Comparison of ENCODE assay signal across 10 cellular contexts in genomic region chr13:46995874-46996273, GRCh38.
A peak's percentile ranks its signal among the peaks of the same experiment; 100 is the strongest.
DNase-seq lines count a peak whose midpoint lies in the region; ATAC-seq and TF ChIP-seq lines count a peak whose summit lies in the region.
"Had no signal": no experiment of that assay in that cellular context is flagged by ENCODE, and none has a peak within 500 bp of the region (broad histone marks: within the 10 kb centered on the region; RNA-seq: fewer than 3 reads in every experiment).

No MANE protein-coding gene starts in this region.

- no peaks in the 10 kb centered on the region for H3K36me3 ChIP-seq in GM06990 (ENCODE audit: control insufficient read depth, insufficient read depth, low read length)
- no peaks in the 10 kb centered on the region for H3K36me3 ChIP-seq in mesendoderm (ENCODE audit: control insufficient read depth, insufficient read depth, low read length)

- H3K79me2 ChIP-seq in mesendoderm (ENCODE audit: control insufficient read depth, insufficient read depth, low read length), result no peaks in the 10 kb centered on the region

- no peak overlapping the region for H3K23ac ChIP-seq in mesendoderm (ENCODE audit: low read length)

- no peak overlapping the region for H2BK120ac ChIP-seq in mesendoderm (ENCODE audit: low read depth, low read length)

- no peak overlapping the region for H4K8ac ChIP-seq in mesendoderm (ENCODE audit: low read depth, low read length)

- H3K27me3 ChIP-seq in GM06990 (replicated peaks; ENCODE audit: control insufficient read depth, insufficient read depth, low read length) (no peaks in the 10 kb centered on the region), mesendoderm (ENCODE audit: insufficient read depth, low read length, poor library complexity) (no peaks in the 10 kb centered on the region)

- H3K27ac ChIP-seq in mesendoderm (ENCODE audit: low read depth, low read length), result no peak overlapping the region
- H3K27ac ChIP-seq: KMS-11 had no signal

- H2AK5ac ChIP-seq in mesendoderm (ENCODE audit: low read length), result no peak overlapping the region

- H3K56ac ChIP-seq in mesendoderm (ENCODE audit: low read length), result no peak overlapping the region

- H3K4ac ChIP-seq in mesendoderm (ENCODE audit: low read depth, low read length), result no peak overlapping the region

- H2BK15ac ChIP-seq in mesendoderm (replicated peaks; ENCODE audit: low read depth), result no peak overlapping the region

- no peak overlapping the region for H3K9ac ChIP-seq in mesendoderm (ENCODE audit: low read length)
- H3K9ac ChIP-seq: KMS-11 had no signal

- no CpG with 5 or more reads among the region's 1 CpG for WGBS in mesendoderm (ENCODE audit: extremely low coverage, insufficient coverage, low lambda C conversion rate)

- no peak overlapping the region for H3K18ac ChIP-seq in mesendoderm (ENCODE audit: low read length)

- H3K4me3 ChIP-seq in GM06990 (replicated peaks; ENCODE audit: low read depth, low read length) (no peak overlapping the region), mesendoderm (ENCODE audit: low read length) (no peak overlapping the region)

- no peak for TF ChIP-seq CTCF in GM06990 (IDR thresholded peaks at IDR 0.05; ENCODE audit: insufficient read depth, low read length, poor library complexity, severe bottlenecking)

- H3K4me1 ChIP-seq in mesendoderm (ENCODE audit: control insufficient read depth, low read depth, low read length), result no peaks in the 10 kb centered on the region

- H3K79me1 ChIP-seq in mesendoderm (ENCODE audit: low read length), result no peaks in the 10 kb centered on the region

- ATAC-seq in GM19351 (IDR thresholded peaks at IDR 0.05; ENCODE audit: unreplicated experiment) (peak; percentile 93), HG02852 (IDR thresholded peaks at IDR 0.05; ENCODE audit: unreplicated experiment) (peak; percentile 97), HG03571 (IDR thresholded peaks at IDR 0.05; ENCODE audit: unreplicated experiment) (peak; percentile 92)

- no peak overlapping the region for H2BK5ac ChIP-seq in mesendoderm (ENCODE audit: low read length)

- no peak overlapping the region for H3K4me2 ChIP-seq in mesendoderm (ENCODE audit: low read length)
- H3K4me2 ChIP-seq: KMS-11 had no signal

- peak; percentile 52 for DNase-seq in GM06990 (ENCODE audit: extremely low read depth, insufficient read length)
- DNase-seq in NCI-H526 (lab: John Stamatoyannopoulos, UW), result no peak
- DNase-seq in anterior cingulate cortex (lab: John Stamatoyannopoulos, UW), result no peak
- DNase-seq in mesendoderm, result no peak
- no peak for DNase-seq in NCI-H2227 (lab: John Stamatoyannopoulos, UW; ENCODE audit: unreplicated experiment)
- DNase-seq: activated CD4-positive, alpha-beta T cell treated with anti-CD3 and anti-CD28 coated beads, Interleukin-2, amount 10 ng/mL, durations not matched to agents 24 days and 14 days had no signal

- no peak overlapping the region for H4K5ac ChIP-seq in mesendoderm (ENCODE audit: low read length)
